Comparison of ENCODE assay signal across 1 cellular context in genomic region chr2:148282201-148282600, GRCh38.
TF ChIP-seq lines count a peak whose summit lies in the region.

No MANE protein-coding gene starts in this region.

TF ChIP-seq in SK-N-SH treated with all-trans-retinoic acid at 6 μM for 48 hours, 23 proteins besides CTCF, POLR2A, EP300 and RAD21:
- no peak for TF ChIP-seq POU6F1 (CRISPR knock-in tag; IDR thresholded peaks at IDR 0.05; ENCODE audit: borderline replicate concordance, low read depth)
- no peak for TF ChIP-seq CSDC2 (CRISPR knock-in tag; IDR thresholded peaks at IDR 0.05)
- no peak for TF ChIP-seq PPARA (CRISPR knock-in tag; IDR thresholded peaks at IDR 0.05; ENCODE audit: borderline replicate concordance)
- TF ChIP-seq ARNTL (CRISPR knock-in tag; IDR thresholded peaks at IDR 0.05; ENCODE audit: borderline replicate concordance, low read depth): no peak
- no peak for TF ChIP-seq GLIS3 (CRISPR knock-in tag; IDR thresholded peaks at IDR 0.05)
- TF ChIP-seq CSRNP3 (CRISPR knock-in tag; IDR thresholded peaks at IDR 0.05): no peak
- no peak for TF ChIP-seq ZC3H10 (CRISPR knock-in tag; IDR thresholded peaks at IDR 0.05)
- no peak for TF ChIP-seq ZNF8 (CRISPR knock-in tag; IDR thresholded peaks at IDR 0.05)
- TF ChIP-seq TOX (CRISPR knock-in tag; IDR thresholded peaks at IDR 0.05; ENCODE audit: borderline replicate concordance): no peak
- TF ChIP-seq OSR1 (CRISPR knock-in tag; IDR thresholded peaks at IDR 0.05): no peak
- no peak for TF ChIP-seq ESRRG (CRISPR knock-in tag; IDR thresholded peaks at IDR 0.05)
- TF ChIP-seq ZFP3 (CRISPR knock-in tag; IDR thresholded peaks at IDR 0.05): no peak
- TF ChIP-seq ZNF565 (CRISPR knock-in tag; conservative IDR thresholded peaks at IDR 0.05; ENCODE audit: low read depth): no peak
- TF ChIP-seq ISL1 (CRISPR knock-in tag; IDR thresholded peaks at IDR 0.05): no peak
- no peak for TF ChIP-seq RARB (CRISPR knock-in tag; IDR thresholded peaks at IDR 0.05)
- TF ChIP-seq TCF4 (CRISPR knock-in tag; IDR thresholded peaks at IDR 0.05; ENCODE audit: borderline replicate concordance): no peak
- TF ChIP-seq PATZ1 (CRISPR knock-in tag; IDR thresholded peaks at IDR 0.05; ENCODE audit: borderline replicate concordance): no peak
